In the genomic region with DNA sequence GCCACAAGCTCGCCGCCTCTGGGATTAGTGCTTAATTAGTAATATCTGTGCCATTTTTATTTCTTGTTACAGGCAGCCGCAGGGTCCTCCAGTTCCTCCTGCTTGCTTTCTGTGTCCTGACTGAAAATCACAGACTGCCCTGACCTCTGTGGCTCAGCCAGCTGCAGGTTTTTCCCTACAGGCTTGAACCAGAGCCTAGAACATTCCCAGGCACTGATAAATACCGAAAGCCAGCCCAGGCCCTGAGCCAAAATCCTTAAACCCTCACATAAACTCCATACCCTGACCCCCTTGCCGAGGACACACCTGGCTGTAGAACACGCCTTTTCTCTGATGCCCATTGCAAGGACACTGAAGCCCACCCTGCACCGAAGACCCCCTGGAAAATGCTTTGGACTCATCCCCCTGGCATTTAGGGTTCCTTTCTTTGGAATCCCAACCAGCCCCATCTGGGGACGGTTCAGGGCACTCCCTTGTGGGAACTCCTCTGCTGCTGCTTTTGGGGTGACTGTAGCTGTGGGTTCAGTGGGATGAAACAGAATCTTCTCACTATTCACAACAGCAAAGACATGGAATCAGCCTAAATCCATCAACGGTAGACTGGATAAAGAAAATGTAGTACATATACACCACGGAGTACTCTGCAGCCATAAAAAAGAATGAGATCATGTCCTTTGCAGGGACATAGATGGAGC, we compare ENCODE assay signal across 1 cellular context.
TF ChIP-seq lines count a peak whose summit lies in the region.

No MANE protein-coding gene starts in this region.

TF ChIP-seq in HepG2, 621 proteins besides CTCF, POLR2A, EP300 and RAD21:
- TF ChIP-seq ARID5B (CRISPR knock-in tag; IDR thresholded peaks at IDR 0.05) (no peak), ZNF333 (CRISPR knock-in tag; IDR thresholded peaks at IDR 0.05; ENCODE audit: borderline replicate concordance) (no peak), ZNF335 (CRISPR knock-in tag; IDR thresholded peaks at IDR 0.05) (no peak)
